ENCODE assay signal across 9 cellular contexts in genomic region chr15:90883971-90884718, GRCh38. TPM values are rescaled to one million over a fixed set of nuclear protein-coding genes. Genes with fewer than 3 reads are reported as not detected.
DNase-seq lines count a peak whose midpoint lies in the region; ATAC-seq lines count a peak whose summit lies in the region.
"Had no signal": no experiment of that assay in that cellular context is flagged by ENCODE, and none has a peak within 500 bp of the region (broad histone marks: within the 10 kb centered on the region; RNA-seq: fewer than 3 reads in every experiment).

TSS of gene FES (plus strand) at chr15:90884504. CDS start at chr15:90885046, 542 bp downstream.

- peaks cover 49% of the 10 kb centered on the region for H3K36me3 Mint-ChIP-seq in activated CD4-positive, alpha-beta T cell treated with anti-CD3 and anti-CD28 coated beads, Interleukin-2, amount 10 ng/mL, durations not matched to agents 24 days and 14 days (ENCODE audit: low read depth)
- H3K36me3 Mint-ChIP-seq in activated T-helper 2 cell treated with anti-CD3 and anti-CD28 coated beads, Interferon-gamma antibody, Interleukin-2, Interleukin-4, amounts not matched to agents 10 μg/mL and 5 μg/mL and 100 μg/mL, durations not matched to agents 14 hours and 24 hours and 36 hours (ENCODE audit: low read depth): peaks cover 73% of the 10 kb centered on the region

- DNase-seq in activated CD4-positive, alpha-beta T cell treated with anti-CD3 and anti-CD28 coated beads, Interleukin-2, amount 10 ng/mL, durations not matched to agents 24 days and 14 days: peak; percentile 69
- DNase-seq in activated CD4-positive, alpha-beta T cell treated with anti-CD3 and anti-CD28 coated beads, Interleukin-2, amount 50 U/mL, for 1 hour: no peak
- DNase-seq in activated T-helper 2 cell treated with anti-CD3 and anti-CD28 coated beads, Interferon-gamma antibody, Interleukin-2, Interleukin-4, amounts not matched to agents 10 μg/mL and 5 μg/mL and 100 μg/mL, durations not matched to agents 14 hours and 24 hours and 36 hours (ENCODE audit: low spot score): no peak
- peak; percentile 87 for DNase-seq in left ventricle myocardium superior
- DNase-seq in NCI-H446 treated with DMSO at 0.1 percent for 48 hours (lab: John Stamatoyannopoulos, UW): no peak
- no peak for DNase-seq in NAMALWA (ENCODE audit: low spot score)

- H3K9me3 Mint-ChIP-seq in activated CD4-positive, alpha-beta T cell treated with anti-CD3 and anti-CD28 coated beads, Interleukin-2, amount 10 ng/mL, durations not matched to agents 24 days and 14 days: no peaks in the 10 kb centered on the region
- H3K9me3 Mint-ChIP-seq in activated T-helper 2 cell treated with anti-CD3 and anti-CD28 coated beads, Interferon-gamma antibody, Interleukin-2, Interleukin-4, amounts not matched to agents 10 μg/mL and 5 μg/mL and 100 μg/mL, durations not matched to agents 14 hours and 24 hours and 36 hours: no peaks in the 10 kb centered on the region

- intact Hi-C loops in activated CD4-positive, alpha-beta T cell treated with anti-CD3 and anti-CD28 coated beads, Interleukin-2, amount 10 ng/mL, durations not matched to agents 24 days and 14 days (cut with micrococcal nuclease): loop anchor here (1.0 kb wide), 1 partner anchor 11 kb away; no protein-coding TSS in a partner anchor
- intact Hi-C loops in activated T-helper 2 cell treated with anti-CD3 and anti-CD28 coated beads, Interferon-gamma antibody, Interleukin-2, Interleukin-4, amounts not matched to agents 10 μg/mL and 5 μg/mL and 100 μg/mL, durations not matched to agents 14 hours and 24 hours and 36 hours (cut with micrococcal nuclease): loop anchor here (2.0 kb wide), 1 partner anchor 167 kb away; the partner anchor contains the start of gene BLM
- intact Hi-C loops in left ventricle myocardium superior (cut with micrococcal nuclease): no loop called here

- H3K27me3 ChIP-seq in rectal smooth muscle tissue (ENCODE audit: control insufficient read depth, insufficient read depth, low read length): no peaks in the 10 kb centered on the region

- no peaks in the 10 kb centered on the region for H3K27me3 Mint-ChIP-seq in activated CD4-positive, alpha-beta T cell treated with anti-CD3 and anti-CD28 coated beads, Interleukin-2, amount 10 ng/mL, durations not matched to agents 24 days and 14 days
- no peaks in the 10 kb centered on the region for H3K27me3 Mint-ChIP-seq in activated T-helper 2 cell treated with anti-CD3 and anti-CD28 coated beads, Interferon-gamma antibody, Interleukin-2, Interleukin-4, amounts not matched to agents 10 μg/mL and 5 μg/mL and 100 μg/mL, durations not matched to agents 14 hours and 24 hours and 36 hours (ENCODE audit: low read depth)

- H3K4me3 Mint-ChIP-seq in activated CD4-positive, alpha-beta T cell treated with anti-CD3 and anti-CD28 coated beads, Interleukin-2, amount 10 ng/mL, durations not matched to agents 24 days and 14 days: peak within 1 kb of the TSS; percentile 55
- H3K4me3 Mint-ChIP-seq in activated T-helper 2 cell treated with anti-CD3 and anti-CD28 coated beads, Interferon-gamma antibody, Interleukin-2, Interleukin-4, amounts not matched to agents 10 μg/mL and 5 μg/mL and 100 μg/mL, durations not matched to agents 14 hours and 24 hours and 36 hours (ENCODE audit: low read depth): peak within 1 kb of the TSS; percentile 28

- H3K27ac Mint-ChIP-seq in activated CD4-positive, alpha-beta T cell treated with anti-CD3 and anti-CD28 coated beads, Interleukin-2, amount 10 ng/mL, durations not matched to agents 24 days and 14 days: peak within 1 kb of the TSS; percentile 81
- H3K27ac Mint-ChIP-seq in activated T-helper 2 cell treated with anti-CD3 and anti-CD28 coated beads, Interferon-gamma antibody, Interleukin-2, Interleukin-4, amounts not matched to agents 10 μg/mL and 5 μg/mL and 100 μg/mL, durations not matched to agents 14 hours and 24 hours and 36 hours: peak within 1 kb of the TSS; percentile 66

- H3K4me1 ChIP-seq in rectal smooth muscle tissue (ENCODE audit: control insufficient read depth, insufficient read depth, low read length): peaks cover 4% of the 10 kb centered on the region

- peak within 1 kb of the TSS; percentile 80 for H3K4me3 ChIP-seq in rectal smooth muscle tissue (ENCODE audit: low read length)

- peaks cover 24% of the 10 kb centered on the region for H3K36me3 ChIP-seq in rectal smooth muscle tissue (ENCODE audit: control insufficient read depth, insufficient read depth, low read length)

- ATAC-seq in left ventricle myocardium superior (peak; percentile 78), HG02610 (IDR thresholded peaks at IDR 0.05; ENCODE audit: unreplicated experiment) (no peak)

- H3K9ac ChIP-seq in rectal smooth muscle tissue (ENCODE audit: low read length): peak within 1 kb of the TSS; percentile 82

- H3K4me1 Mint-ChIP-seq in activated CD4-positive, alpha-beta T cell treated with anti-CD3 and anti-CD28 coated beads, Interleukin-2, amount 10 ng/mL, durations not matched to agents 24 days and 14 days: peaks cover 44% of the 10 kb centered on the region
- peaks cover 32% of the 10 kb centered on the region for H3K4me1 Mint-ChIP-seq in activated T-helper 2 cell treated with anti-CD3 and anti-CD28 coated beads, Interferon-gamma antibody, Interleukin-2, Interleukin-4, amounts not matched to agents 10 μg/mL and 5 μg/mL and 100 μg/mL, durations not matched to agents 14 hours and 24 hours and 36 hours (ENCODE audit: low read depth)

- peak within 1 kb of the TSS; percentile 92 for H3K27ac ChIP-seq in rectal smooth muscle tissue (ENCODE audit: low read depth, low read length)
- H3K27ac ChIP-seq: C4-2B had no signal

RNA-seq across cellular contexts. Expression of gene FES, which starts in this region (rescaled TPM):
- 32.5 and 33.7 TPM in 2 replicates for total RNA-seq in activated CD4-positive, alpha-beta T cell treated with anti-CD3 and anti-CD28 coated beads, Interleukin-2, amount 10 ng/mL, durations not matched to agents 24 days and 14 days
- 51.9 and 55.8 TPM in 2 replicates for total RNA-seq in activated T-helper 2 cell treated with anti-CD3 and anti-CD28 coated beads, Interferon-gamma antibody, Interleukin-2, Interleukin-4, amounts not matched to agents 10 μg/mL and 5 μg/mL and 100 μg/mL, durations not matched to agents 14 hours and 24 hours and 36 hours
- 15.4 TPM for total RNA-seq in left ventricle myocardium superior

Comparison
In these comparisons a context has a peak if more than half of its experiments do, and no peak if none do; other contexts are left out.
1. DNase-seq: peak in activated CD4-positive, alpha-beta T cell treated with anti-CD3 and anti-CD28 coated beads, Interleukin-2, amount 10 ng/mL, durations not matched to agents 24 days and 14 days (single experiment) and left ventricle myocardium superior (single experiment); none in activated CD4-positive, alpha-beta T cell treated with anti-CD3 and anti-CD28 coated beads, Interleukin-2, amount 50 U/mL, for 1 hour (single experiment), activated T-helper 2 cell treated with anti-CD3 and anti-CD28 coated beads, Interferon-gamma antibody, Interleukin-2, Interleukin-4, amounts not matched to agents 10 μg/mL and 5 μg/mL and 100 μg/mL, durations not matched to agents 14 hours and 24 hours and 36 hours (single experiment), NCI-H446 treated with DMSO at 0.1 percent for 48 hours (single experiment) and NAMALWA (single experiment).